Comparison of ENCODE assay signal across 8 cellular contexts in genomic region chr6:44456070-44456965, GRCh38.
A peak's percentile ranks its signal among the peaks of the same experiment; 100 is the strongest.
DNase-seq lines count a peak whose midpoint lies in the region; ATAC-seq, FAIRE-seq and TF ChIP-seq lines count a peak whose summit lies in the region.

No MANE protein-coding gene starts in this region.

- intact Hi-C loops in ascending aorta (cut with DNase I): loop anchor here (1.0 to 5.0 kb wide), 2 partner anchors 25 to 189 kb away; partner anchors contain the start of gene NFKBIE

- no peaks in the 10 kb centered on the region for H3K9me3 ChIP-seq in A549
- H3K9me3 ChIP-seq in ascending aorta: no peaks in the 10 kb centered on the region

- TF ChIP-seq EP300 in A549 (IDR thresholded peaks at IDR 0.05): no peak

- peak; percentile 68 for TF ChIP-seq CTCF in A549 (IDR thresholded peaks at IDR 0.05)
- peak; percentile 81 for TF ChIP-seq CTCF in HL-60 (IDR thresholded peaks at IDR 0.05; ENCODE audit: insufficient read depth, low read length)
- TF ChIP-seq CTCF in ascending aorta (IDR thresholded peaks at IDR 0.05): peak; percentile 68 to 90 (median 87)

- TF ChIP-seq POLR2A in A549 (IDR thresholded peaks at IDR 0.05; ENCODE audit: low read length): no peak

- H3K4me2 ChIP-seq in A549: peak overlapping the region; percentile 63

- no peak for FAIRE-seq in A549 (lab: Jason Lieb, UNC)
- peak; percentile 36 for FAIRE-seq in RCC 7860 (lab: Jason Lieb, UNC)

- H3K4me1 ChIP-seq in A549 (peaks cover 16% of the 10 kb centered on the region; the same call in 2 of the 3 replicates), ascending aorta (peaks cover 0 to 4% of the 10 kb centered on the region in 2 donors)

- ATAC-seq in A549 (peak; percentile 62 to 83; a peak in 4 of 6 replicates), GM18873 (IDR thresholded peaks at IDR 0.05; ENCODE audit: low FRiP score, unreplicated experiment) (no peak)

- TF ChIP-seq RAD21 in A549 (conservative IDR thresholded peaks at IDR 0.05 in 1 of 2, IDR thresholded peaks at IDR 0.05 in 1 of 2): peak; percentile 61 to 68

- H3K36me3 ChIP-seq in ascending aorta: no peaks in the 10 kb centered on the region

- H3K27ac ChIP-seq in A549: no peak overlapping the region
- H3K27ac ChIP-seq in HL-60 (replicated peaks): no peak overlapping the region
- H3K27ac ChIP-seq in ascending aorta: peak overlapping the region in 1 of 2 donors; percentile 5

- POLR2A ChIA-PET in A549 (lab: Yijun Ruan, JAX): no interaction called here

- CTCF ChIA-PET in A549 (lab: Yijun Ruan, JAX): interaction anchor here (0.6 to 7.4 kb wide), 12 partner anchors 9 to 188 kb away, joined by 3 to 85 read pairs (median 4); no protein-coding TSS in a partner anchor

- no peak overlapping the region for H3K4me3 ChIP-seq in A549
- H3K4me3 ChIP-seq in HL-60 (replicated peaks; ENCODE audit: insufficient read depth, low read length): no peak overlapping the region
- peak overlapping the region; percentile 29 to 37 for H3K4me3 ChIP-seq in ascending aorta

- no peaks in the 10 kb centered on the region for H3K27me3 ChIP-seq in HL-60 (ENCODE audit: insufficient read depth, poor library complexity, severe bottlenecking)
- H3K27me3 ChIP-seq in ascending aorta: no peaks in the 10 kb centered on the region

- peak; percentile 43 to 48 for DNase-seq in A549 (ENCODE audit: low read depth in 1 of 2, low spot score in 1 of 2)
- peak; percentile 4 for DNase-seq in GDM1 (lab: John Stamatoyannopoulos, UW)
- DNase-seq in HL-60 (ENCODE audit: low read depth in 1 of 2, low spot score in 1 of 2): peak; percentile 12 to 41
- DNase-seq in RCC 7860 (ENCODE audit: low spot score): peak; percentile 52
- no peak for DNase-seq in ascending aorta (ENCODE audit: low spot score in 2 of 2)
- DNase-seq in iPS-NIHi11 (ENCODE audit: low spot score): peak; percentile 86
- DNase-seq in stimulated activated CD4-positive, alpha-beta T cell treated with anti-CD3 and anti-CD28 coated beads, Interleukin-2, amount 100 ng/mL, for 24 hours: peak; percentile 42 to 50

- WGBS in A549 (ENCODE audit: missing lambda C conversion rate): 16% methylated on average over 16 of the region's 16 CpGs

TF ChIP-seq in A549, 52 proteins besides CTCF, POLR2A, EP300 and RAD21:
- TF ChIP-seq CEBPB (IDR thresholded peaks at IDR 0.05): no peak
- TF ChIP-seq KDM1A (IDR thresholded peaks at IDR 0.05; ENCODE audit: low read depth): no peak
- no peak for TF ChIP-seq ZC3H11A (IDR thresholded peaks at IDR 0.05)
- no peak for TF ChIP-seq CBX2 (IDR thresholded peaks at IDR 0.05; ENCODE audit: borderline replicate concordance, low read depth)
- TF ChIP-seq SMC3 (IDR thresholded peaks at IDR 0.05): peak; percentile 63
- no peak for TF ChIP-seq FOSB (CRISPR knock-in tag; IDR thresholded peaks at IDR 0.05)
- TF ChIP-seq FOSL2 (IDR thresholded peaks at IDR 0.05): no peak
- no peak for TF ChIP-seq FOSL2 (CRISPR knock-in tag; IDR thresholded peaks at IDR 0.05)

Comparison
In these comparisons a context has a peak if more than half of its experiments do, and no peak if none do; other contexts are left out.
1. DNase-seq: peak in A549 (2 of 2), GDM1 (single experiment), HL-60 (2 of 2), RCC 7860 (single experiment), iPS-NIHi11 (single experiment) and stimulated activated CD4-positive, alpha-beta T cell treated with anti-CD3 and anti-CD28 coated beads, Interleukin-2, amount 100 ng/mL, for 24 hours (2 of 2); none in ascending aorta (0 of 2).
2. H3K4me3 ChIP-seq: peak in ascending aorta (2 of 2); none in A549 (single experiment) and HL-60 (single experiment).
3. Peak in every context shown above with its lines, with median percentiles within 50 percentile points of each other: CTCF ChIP-seq.